ENCODE assay signal across 1 cellular context in the genomic region with DNA sequence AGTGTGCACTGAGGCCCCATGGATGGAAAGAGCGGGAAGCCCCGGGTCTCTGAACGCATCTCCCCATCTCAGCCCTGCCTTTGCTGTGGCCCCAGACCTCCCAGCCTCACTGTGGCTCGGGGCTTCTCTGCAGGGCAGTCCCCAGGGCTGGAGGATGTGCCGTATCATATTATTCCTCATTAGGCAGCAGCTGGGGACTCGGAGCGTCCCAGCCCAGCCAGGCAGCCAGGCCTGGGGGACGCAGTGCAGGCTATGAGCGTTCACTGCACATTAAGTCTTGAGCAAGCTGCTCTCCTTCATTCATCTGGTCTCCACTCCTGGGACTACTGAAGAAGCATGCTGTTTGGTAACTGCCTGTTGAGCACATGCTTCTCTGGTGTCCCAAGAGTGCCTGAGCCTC.
TF ChIP-seq lines count a peak whose summit lies in the region.

No MANE protein-coding gene starts in this region.

TF ChIP-seq in H1, 55 proteins besides CTCF, POLR2A, EP300 and RAD21:
- TF ChIP-seq CHD7 (IDR thresholded peaks at IDR 0.05; ENCODE audit: insufficient replicate concordance, low read length), result no peak
- TF ChIP-seq, protein P1, sequence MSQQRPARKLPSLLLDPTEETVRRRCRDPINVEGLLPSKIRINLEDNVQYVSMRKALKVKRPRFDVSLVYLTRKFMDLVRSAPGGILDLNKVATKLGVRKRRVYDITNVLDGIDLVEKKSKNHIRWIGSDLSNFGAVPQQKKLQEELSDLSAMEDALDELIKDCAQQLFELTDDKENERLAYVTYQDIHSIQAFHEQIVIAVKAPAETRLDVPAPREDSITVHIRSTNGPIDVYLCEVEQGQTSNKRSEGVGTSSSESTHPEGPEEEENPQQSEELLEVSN (IDR thresholded peaks at IDR 0.05), result peak; percentile 37; the same call in 1 of the 2 replicates
- no peak for TF ChIP-seq JUN (IDR thresholded peaks at IDR 0.05; ENCODE audit: low read depth, low read length)
